8 cellular contexts compared by ENCODE assay signal in genomic region chr3:195271116-195271858, GRCh38. TPM values are rescaled to one million over a fixed set of nuclear protein-coding genes. Genes with fewer than 3 reads are reported as not detected.
DNase-seq lines count a peak whose midpoint lies in the region; ATAC-seq, FAIRE-seq and TF ChIP-seq lines count a peak whose summit lies in the region.

Gene XXYLT1, minus strand, starts transcription at chr3:195271159. Its CDS starts 101 bp downstream, at chr3:195271058.

- H3K27ac ChIP-seq in RWPE2 (ENCODE audit: poor library complexity, severe bottlenecking) (peak within 1 kb of the TSS; percentile 67), stomach (peak within 1 kb of the TSS; percentile 86 to 94 (median 89))

- WGBS in stomach, 5 donors, result 0 to 1% (median 0%) methylated on average over 25 to 62 of the region's 62 CpGs

- H3K27me3 Mint-ChIP-seq in neural crest cell (ENCODE audit: low read depth), result no peaks in the 10 kb centered on the region

- H3K36me3 Mint-ChIP-seq in neural crest cell (ENCODE audit: low read depth), result no peaks in the 10 kb centered on the region

- peaks cover 11% of the 10 kb centered on the region for H3K4me1 ChIP-seq in HAP-1
- H3K4me1 ChIP-seq in RWPE2 (ENCODE audit: insufficient read depth, poor library complexity, severe bottlenecking), result peaks cover 7% of the 10 kb centered on the region
- H3K4me1 ChIP-seq in stomach, result peaks cover 18 to 39% (median 25%) of the 10 kb centered on the region in 4 donors

- ATAC-seq in RWPE2 (ENCODE audit: low read depth), result peak; percentile 81

- H3K27me3 ChIP-seq in HAP-1 (ENCODE audit: low read depth) (no peaks in the 10 kb centered on the region), RWPE2 (ENCODE audit: insufficient read depth, poor library complexity, severe bottlenecking) (no peaks in the 10 kb centered on the region), stomach (no peaks in the 10 kb centered on the region)

- in situ Hi-C loops in HAP-1 (cut with MboI; ENCODE audit: low sequenced_read_pairs), result loop anchor here (5.0 to 25.0 kb wide), 2 partner anchors 251 to 934 kb away; no protein-coding TSS in a partner anchor

- H3K9me3 ChIP-seq in HAP-1 (no peaks in the 10 kb centered on the region), RWPE2 (ENCODE audit: severe bottlenecking) (no peaks in the 10 kb centered on the region), stomach (no peaks in the 10 kb centered on the region)

- DNase-seq in HAP-1 (ENCODE audit: low spot score in 2 of 2) (peak; percentile 88 to 96), M059J (ENCODE audit: low read depth) (peak; percentile 90), RWPE2 (ENCODE audit: low spot score) (peak; percentile 81), activated gamma-delta T cell (lab: John Stamatoyannopoulos, UW) (peak; percentile 80), fibroblast of villous mesenchyme (ENCODE audit: low read depth) (peak; percentile 88), neural crest cell (ENCODE audit: low read depth, low spot score) (peak; percentile 91), stomach (peak; percentile 88)

- no peaks in the 10 kb centered on the region for H3K9me3 Mint-ChIP-seq in neural crest cell

- intact Hi-C loops in stomach (cut with DNase I; ENCODE audit: low total_unique reads), result loop anchor here (5.0 to 10.0 kb wide), 2 partner anchors 184 to 251 kb away; no protein-coding TSS in a partner anchor

- peaks cover 29% of the 10 kb centered on the region for H3K4me1 Mint-ChIP-seq in neural crest cell

- peak within 1 kb of the TSS; percentile 56 for H3K4me3 ChIP-seq in HAP-1
- peak within 1 kb of the TSS; percentile 91 for H3K4me3 ChIP-seq in RWPE2 (ENCODE audit: severe bottlenecking)
- H3K4me3 ChIP-seq in fibroblast of villous mesenchyme (ENCODE audit: low read depth, low read length), result peak within 1 kb of the TSS; percentile 70
- peak within 1 kb of the TSS; percentile 84 to 92 (median 86) for H3K4me3 ChIP-seq in stomach

- peak; percentile 93 for TF ChIP-seq CTCF in RWPE2 (IDR thresholded peaks at IDR 0.05; ENCODE audit: poor library complexity, severe bottlenecking)
- TF ChIP-seq CTCF in fibroblast of villous mesenchyme (IDR thresholded peaks at IDR 0.05; ENCODE audit: insufficient read depth, low read depth, low read length), result peak; percentile 91
- peak; percentile 99 for TF ChIP-seq CTCF in neural crest cell (conservative IDR thresholded peaks at IDR 0.05)
- TF ChIP-seq CTCF in stomach (IDR thresholded peaks at IDR 0.05), result peak in 6 of 7 experiments; percentile 11 to 91 (median 87)

- peak within 1 kb of the TSS; percentile 83 for H3K27ac Mint-ChIP-seq in neural crest cell (ENCODE audit: unreplicated experiment)

- FAIRE-seq in G401.6 (lab: Jason Lieb, UNC), result peak; percentile 58

- no peak for TF ChIP-seq POLR2A in stomach (IDR thresholded peaks at IDR 0.05)

- H3K36me3 ChIP-seq in HAP-1 (replicated peaks) (peaks cover 13% of the 10 kb centered on the region), RWPE2 (ENCODE audit: low read depth) (no peaks in the 10 kb centered on the region; the same call in 1 of the 2 replicates), stomach (peaks cover 0 to 5% (median 0%) of the 10 kb centered on the region in 4 donors)

- H3K4me3 Mint-ChIP-seq in neural crest cell, result peak within 1 kb of the TSS; percentile 93

- no peak for TF ChIP-seq EP300 in stomach (IDR thresholded peaks at IDR 0.05)

RNA-seq across cellular contexts. Expression of gene XXYLT1, which starts in this region (rescaled TPM):
- total RNA-seq in M059J (2014; rRNA removed; shearing (Covaris generic)), result 33.5 and 53.8 TPM in 2 replicates
- total RNA-seq in fibroblast of villous mesenchyme, result 32.8 and 33.5 TPM in 2 replicates
- total RNA-seq in neural crest cell, result 41.1 and 41.2 TPM in 2 replicates
- total RNA-seq in stomach, result 10 to 100 TPM in 4 of 5 donors, not detected in 1; 11.4 to 41.5 (median 13.8) TPM
- 1 to 10 TPM; 2.1 to 6.9 (median 2.6) TPM for polyA plus RNA-seq in stomach

Comparison
In these comparisons a context has a peak if more than half of its experiments do, and no peak if none do; other contexts are left out.
1. Peak in every context shown above with its lines: DNase-seq, ATAC-seq, H3K4me3 ChIP-seq and H3K27ac ChIP-seq.